Comparison of ENCODE assay signal across 1 cellular context in the genomic region with DNA sequence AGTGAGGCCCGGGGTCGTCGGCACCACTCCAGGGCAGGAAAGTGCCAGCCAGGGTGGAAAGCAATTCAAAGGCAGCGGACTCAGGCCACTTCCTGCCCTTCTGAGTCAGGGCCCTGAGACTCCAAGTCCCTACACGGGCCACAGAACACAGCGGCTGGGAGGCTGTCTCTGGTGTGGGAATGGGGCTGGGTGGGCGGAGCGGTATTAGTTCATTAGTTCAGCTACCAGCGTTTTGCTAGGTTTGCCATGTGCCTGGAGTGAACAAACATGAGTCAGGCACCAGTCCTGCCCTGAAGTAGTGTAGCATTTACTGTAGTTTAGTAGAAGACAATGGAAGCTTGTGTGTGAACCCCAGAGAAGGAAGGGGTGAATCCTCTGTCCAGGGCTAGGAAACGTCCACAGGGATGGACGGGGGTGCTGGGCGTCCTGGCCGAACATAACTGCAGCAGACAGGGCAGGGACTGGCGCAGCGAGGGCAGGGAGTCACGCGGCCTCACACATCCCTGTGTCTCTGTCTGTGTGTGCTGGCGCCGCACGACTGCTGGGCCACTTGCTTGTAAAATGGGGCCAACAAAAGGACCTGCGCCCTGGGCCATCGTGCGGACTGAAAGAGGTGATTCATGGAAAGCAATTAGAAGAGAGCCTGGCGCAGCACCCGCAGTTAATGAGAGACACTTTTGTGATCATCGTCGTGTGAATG.
TF ChIP-seq lines count a peak whose summit lies in the region.

No MANE protein-coding gene starts in this region.

TF ChIP-seq in HepG2, 621 proteins besides CTCF, POLR2A, EP300 and RAD21 (continued from another document):
- TF ChIP-seq RNF2 (conservative IDR thresholded peaks at IDR 0.05; ENCODE audit: low read depth): 0 out of 2 replicates have a peak, but pooled peaks have one; percentile 30
- no peak for TF ChIP-seq SPEN (CRISPR knock-in tag; IDR thresholded peaks at IDR 0.05; ENCODE audit: low read depth)
- TF ChIP-seq, protein P1, sequence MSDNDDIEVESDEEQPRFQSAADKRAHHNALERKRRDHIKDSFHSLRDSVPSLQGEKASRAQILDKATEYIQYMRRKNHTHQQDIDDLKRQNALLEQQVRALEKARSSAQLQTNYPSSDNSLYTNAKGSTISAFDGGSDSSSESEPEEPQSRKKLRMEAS (IDR thresholded peaks at IDR 0.05): peak; percentile 68
- 0 out of 2 replicates have a peak, but pooled peaks have one; percentile 33 for TF ChIP-seq ZFP37 (CRISPR knock-in tag; IDR thresholded peaks at IDR 0.05; ENCODE audit: borderline replicate concordance)
- 0 out of 2 replicates have a peak, but pooled peaks have one; percentile 30 for TF ChIP-seq ZNF605 (CRISPR knock-in tag; IDR thresholded peaks at IDR 0.05)
- peak; percentile 28; the same call in 1 of the 2 replicates for TF ChIP-seq ZNF614 (CRISPR knock-in tag; IDR thresholded peaks at IDR 0.05; ENCODE audit: borderline replicate concordance)
- TF ChIP-seq, protein P2, sequence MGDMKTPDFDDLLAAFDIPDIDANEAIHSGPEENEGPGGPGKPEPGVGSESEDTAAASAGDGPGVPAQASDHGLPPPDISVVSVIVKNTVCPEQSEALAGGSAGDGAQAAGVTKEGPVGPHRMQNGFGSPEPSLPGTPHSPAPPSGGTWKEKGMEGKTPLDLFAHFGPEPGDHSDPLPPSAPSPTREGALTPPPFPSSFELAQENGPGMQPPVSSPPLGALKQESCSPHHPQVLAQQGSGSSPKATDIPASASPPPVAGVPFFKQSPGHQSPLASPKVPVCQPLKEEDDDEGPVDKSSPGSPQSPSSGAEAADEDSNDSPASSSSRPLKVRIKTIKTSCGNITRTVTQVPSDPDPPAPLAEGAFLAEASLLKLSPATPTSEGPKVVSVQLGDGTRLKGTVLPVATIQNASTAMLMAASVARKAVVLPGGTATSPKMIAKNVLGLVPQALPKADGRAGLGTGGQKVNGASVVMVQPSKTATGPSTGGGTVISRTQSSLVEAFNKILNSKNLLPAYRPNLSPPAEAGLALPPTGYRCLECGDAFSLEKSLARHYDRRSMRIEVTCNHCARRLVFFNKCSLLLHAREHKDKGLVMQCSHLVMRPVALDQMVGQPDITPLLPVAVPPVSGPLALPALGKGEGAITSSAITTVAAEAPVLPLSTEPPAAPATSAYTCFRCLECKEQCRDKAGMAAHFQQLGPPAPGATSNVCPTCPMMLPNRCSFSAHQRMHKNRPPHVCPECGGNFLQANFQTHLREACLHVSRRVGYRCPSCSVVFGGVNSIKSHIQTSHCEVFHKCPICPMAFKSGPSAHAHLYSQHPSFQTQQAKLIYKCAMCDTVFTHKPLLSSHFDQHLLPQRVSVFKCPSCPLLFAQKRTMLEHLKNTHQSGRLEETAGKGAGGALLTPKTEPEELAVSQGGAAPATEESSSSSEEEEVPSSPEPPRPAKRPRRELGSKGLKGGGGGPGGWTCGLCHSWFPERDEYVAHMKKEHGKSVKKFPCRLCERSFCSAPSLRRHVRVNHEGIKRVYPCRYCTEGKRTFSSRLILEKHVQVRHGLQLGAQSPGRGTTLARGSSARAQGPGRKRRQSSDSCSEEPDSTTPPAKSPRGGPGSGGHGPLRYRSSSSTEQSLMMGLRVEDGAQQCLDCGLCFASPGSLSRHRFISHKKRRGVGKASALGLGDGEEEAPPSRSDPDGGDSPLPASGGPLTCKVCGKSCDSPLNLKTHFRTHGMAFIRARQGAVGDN (CRISPR knock-in tag; IDR thresholded peaks at IDR 0.05): peak; percentile 77
- TF ChIP-seq ISL2 (CRISPR knock-in tag; IDR thresholded peaks at IDR 0.05): no peak
- no peak for TF ChIP-seq ZSCAN30 (CRISPR knock-in tag; IDR thresholded peaks at IDR 0.05)
- TF ChIP-seq HNRNPLL (IDR thresholded peaks at IDR 0.05; ENCODE audit: low read depth, low read length, poor library complexity, severe bottlenecking): peak; percentile 42
- peak; percentile 39; the same call in 1 of the 2 replicates for TF ChIP-seq ZNF430 (CRISPR knock-in tag; IDR thresholded peaks at IDR 0.05)
- peak; percentile 9; the same call in 1 of the 2 replicates for TF ChIP-seq KDM2A (CRISPR knock-in tag; IDR thresholded peaks at IDR 0.05; ENCODE audit: borderline replicate concordance, low read depth)
- TF ChIP-seq TGIF2 (CRISPR knock-in tag; IDR thresholded peaks at IDR 0.05): 0 out of 2 replicates have a peak, but pooled peaks have one; percentile 16
- peak; percentile 53 for TF ChIP-seq FOSL2 (CRISPR knock-in tag; IDR thresholded peaks at IDR 0.05)
- 0 out of 2 replicates have a peak, but pooled peaks have one; percentile 40 for TF ChIP-seq ERF (CRISPR knock-in tag; IDR thresholded peaks at IDR 0.05)
- no peak for TF ChIP-seq ZNF34 (CRISPR knock-in tag; IDR thresholded peaks at IDR 0.05; ENCODE audit: borderline replicate concordance)
- TF ChIP-seq ZNF768 (CRISPR knock-in tag; IDR thresholded peaks at IDR 0.05): 0 out of 2 replicates have a peak, but pooled peaks have one; percentile 44
- TF ChIP-seq, protein P3, sequence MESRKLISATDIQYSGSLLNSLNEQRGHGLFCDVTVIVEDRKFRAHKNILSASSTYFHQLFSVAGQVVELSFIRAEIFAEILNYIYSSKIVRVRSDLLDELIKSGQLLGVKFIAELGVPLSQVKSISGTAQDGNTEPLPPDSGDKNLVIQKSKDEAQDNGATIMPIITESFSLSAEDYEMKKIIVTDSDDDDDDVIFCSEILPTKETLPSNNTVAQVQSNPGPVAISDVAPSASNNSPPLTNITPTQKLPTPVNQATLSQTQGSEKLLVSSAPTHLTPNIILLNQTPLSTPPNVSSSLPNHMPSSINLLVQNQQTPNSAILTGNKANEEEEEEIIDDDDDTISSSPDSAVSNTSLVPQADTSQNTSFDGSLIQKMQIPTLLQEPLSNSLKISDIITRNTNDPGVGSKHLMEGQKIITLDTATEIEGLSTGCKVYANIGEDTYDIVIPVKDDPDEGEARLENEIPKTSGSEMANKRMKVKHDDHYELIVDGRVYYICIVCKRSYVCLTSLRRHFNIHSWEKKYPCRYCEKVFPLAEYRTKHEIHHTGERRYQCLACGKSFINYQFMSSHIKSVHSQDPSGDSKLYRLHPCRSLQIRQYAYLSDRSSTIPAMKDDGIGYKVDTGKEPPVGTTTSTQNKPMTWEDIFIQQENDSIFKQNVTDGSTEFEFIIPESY (CRISPR knock-in tag; IDR thresholded peaks at IDR 0.05): peak; percentile 45; the same call in 1 of the 2 replicates
- TF ChIP-seq ZNF24 (IDR thresholded peaks at IDR 0.05): peak; percentile 62; the same call in 1 of the 2 replicates
- TF ChIP-seq ZFYVE20 (CRISPR knock-in tag; IDR thresholded peaks at IDR 0.05; ENCODE audit: borderline replicate concordance, low read depth): no peak
- no peak for TF ChIP-seq SOX13 (IDR thresholded peaks at IDR 0.05)
- peak in 1 of 2 experiments; percentile 29; a peak in 1 of 4 replicates for TF ChIP-seq SOX13 (CRISPR knock-in tag; conservative IDR thresholded peaks at IDR 0.05 in 1 of 2, IDR thresholded peaks at IDR 0.05 in 1 of 2)
- TF ChIP-seq ZNF460 (CRISPR knock-in tag; IDR thresholded peaks at IDR 0.05; ENCODE audit: borderline replicate concordance): no peak
- TF ChIP-seq ISX (CRISPR knock-in tag; conservative IDR thresholded peaks at IDR 0.05): no peak
- peak; percentile 50; the same call in 1 of the 3 replicates for TF ChIP-seq MXI1 (IDR thresholded peaks at IDR 0.05; ENCODE audit: borderline replicate concordance, low read depth, low read length)
- 0 out of 2 replicates have a peak, but pooled peaks have one; percentile 35 for TF ChIP-seq ZNF30 (CRISPR knock-in tag; IDR thresholded peaks at IDR 0.05)
- peak; percentile 58 for TF ChIP-seq PHF21A (CRISPR knock-in tag; IDR thresholded peaks at IDR 0.05)
- peak; percentile 14; the same call in 1 of the 2 replicates for TF ChIP-seq RXRA (CRISPR knock-in tag; IDR thresholded peaks at IDR 0.05)
- TF ChIP-seq, protein P4, sequence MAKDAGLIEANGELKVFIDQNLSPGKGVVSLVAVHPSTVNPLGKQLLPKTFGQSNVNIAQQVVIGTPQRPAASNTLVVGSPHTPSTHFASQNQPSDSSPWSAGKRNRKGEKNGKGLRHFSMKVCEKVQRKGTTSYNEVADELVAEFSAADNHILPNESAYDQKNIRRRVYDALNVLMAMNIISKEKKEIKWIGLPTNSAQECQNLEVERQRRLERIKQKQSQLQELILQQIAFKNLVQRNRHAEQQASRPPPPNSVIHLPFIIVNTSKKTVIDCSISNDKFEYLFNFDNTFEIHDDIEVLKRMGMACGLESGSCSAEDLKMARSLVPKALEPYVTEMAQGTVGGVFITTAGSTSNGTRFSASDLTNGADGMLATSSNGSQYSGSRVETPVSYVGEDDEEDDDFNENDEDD (CRISPR knock-in tag; IDR thresholded peaks at IDR 0.05; ENCODE audit: borderline replicate concordance): peak; percentile 41; the same call in 1 of the 2 replicates
- TF ChIP-seq, protein P5, sequence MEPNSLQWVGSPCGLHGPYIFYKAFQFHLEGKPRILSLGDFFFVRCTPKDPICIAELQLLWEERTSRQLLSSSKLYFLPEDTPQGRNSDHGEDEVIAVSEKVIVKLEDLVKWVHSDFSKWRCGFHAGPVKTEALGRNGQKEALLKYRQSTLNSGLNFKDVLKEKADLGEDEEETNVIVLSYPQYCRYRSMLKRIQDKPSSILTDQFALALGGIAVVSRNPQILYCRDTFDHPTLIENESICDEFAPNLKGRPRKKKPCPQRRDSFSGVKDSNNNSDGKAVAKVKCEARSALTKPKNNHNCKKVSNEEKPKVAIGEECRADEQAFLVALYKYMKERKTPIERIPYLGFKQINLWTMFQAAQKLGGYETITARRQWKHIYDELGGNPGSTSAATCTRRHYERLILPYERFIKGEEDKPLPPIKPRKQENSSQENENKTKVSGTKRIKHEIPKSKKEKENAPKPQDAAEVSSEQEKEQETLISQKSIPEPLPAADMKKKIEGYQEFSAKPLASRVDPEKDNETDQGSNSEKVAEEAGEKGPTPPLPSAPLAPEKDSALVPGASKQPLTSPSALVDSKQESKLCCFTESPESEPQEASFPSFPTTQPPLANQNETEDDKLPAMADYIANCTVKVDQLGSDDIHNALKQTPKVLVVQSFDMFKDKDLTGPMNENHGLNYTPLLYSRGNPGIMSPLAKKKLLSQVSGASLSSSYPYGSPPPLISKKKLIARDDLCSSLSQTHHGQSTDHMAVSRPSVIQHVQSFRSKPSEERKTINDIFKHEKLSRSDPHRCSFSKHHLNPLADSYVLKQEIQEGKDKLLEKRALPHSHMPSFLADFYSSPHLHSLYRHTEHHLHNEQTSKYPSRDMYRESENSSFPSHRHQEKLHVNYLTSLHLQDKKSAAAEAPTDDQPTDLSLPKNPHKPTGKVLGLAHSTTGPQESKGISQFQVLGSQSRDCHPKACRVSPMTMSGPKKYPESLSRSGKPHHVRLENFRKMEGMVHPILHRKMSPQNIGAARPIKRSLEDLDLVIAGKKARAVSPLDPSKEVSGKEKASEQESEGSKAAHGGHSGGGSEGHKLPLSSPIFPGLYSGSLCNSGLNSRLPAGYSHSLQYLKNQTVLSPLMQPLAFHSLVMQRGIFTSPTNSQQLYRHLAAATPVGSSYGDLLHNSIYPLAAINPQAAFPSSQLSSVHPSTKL (CRISPR knock-in tag; IDR thresholded peaks at IDR 0.05): 0 out of 2 replicates have a peak, but pooled peaks have one; percentile 17
- TF ChIP-seq, protein P6, sequence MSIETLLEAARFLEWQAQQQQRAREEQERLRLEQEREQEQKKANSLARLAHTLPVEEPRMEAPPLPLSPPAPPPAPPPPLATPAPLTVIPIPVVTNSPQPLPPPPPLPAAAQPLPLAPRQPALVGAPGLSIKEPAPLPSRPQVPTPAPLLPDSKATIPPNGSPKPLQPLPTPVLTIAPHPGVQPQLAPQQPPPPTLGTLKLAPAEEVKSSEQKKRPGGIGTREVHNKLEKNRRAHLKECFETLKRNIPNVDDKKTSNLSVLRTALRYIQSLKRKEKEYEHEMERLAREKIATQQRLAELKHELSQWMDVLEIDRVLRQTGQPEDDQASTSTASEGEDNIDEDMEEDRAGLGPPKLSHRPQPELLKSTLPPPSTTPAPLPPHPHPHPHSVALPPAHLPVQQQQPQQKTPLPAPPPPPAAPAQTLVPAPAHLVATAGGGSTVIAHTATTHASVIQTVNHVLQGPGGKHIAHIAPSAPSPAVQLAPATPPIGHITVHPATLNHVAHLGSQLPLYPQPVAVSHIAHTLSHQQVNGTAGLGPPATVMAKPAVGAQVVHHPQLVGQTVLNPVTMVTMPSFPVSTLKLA (IDR thresholded peaks at IDR 0.05): peak; percentile 60; the same call in 1 of the 2 replicates
- TF ChIP-seq MYC (CRISPR knock-in tag; IDR thresholded peaks at IDR 0.05; ENCODE audit: borderline replicate concordance): 0 out of 2 replicates have a peak, but pooled peaks have one; percentile 42
- TF ChIP-seq, protein P7, sequence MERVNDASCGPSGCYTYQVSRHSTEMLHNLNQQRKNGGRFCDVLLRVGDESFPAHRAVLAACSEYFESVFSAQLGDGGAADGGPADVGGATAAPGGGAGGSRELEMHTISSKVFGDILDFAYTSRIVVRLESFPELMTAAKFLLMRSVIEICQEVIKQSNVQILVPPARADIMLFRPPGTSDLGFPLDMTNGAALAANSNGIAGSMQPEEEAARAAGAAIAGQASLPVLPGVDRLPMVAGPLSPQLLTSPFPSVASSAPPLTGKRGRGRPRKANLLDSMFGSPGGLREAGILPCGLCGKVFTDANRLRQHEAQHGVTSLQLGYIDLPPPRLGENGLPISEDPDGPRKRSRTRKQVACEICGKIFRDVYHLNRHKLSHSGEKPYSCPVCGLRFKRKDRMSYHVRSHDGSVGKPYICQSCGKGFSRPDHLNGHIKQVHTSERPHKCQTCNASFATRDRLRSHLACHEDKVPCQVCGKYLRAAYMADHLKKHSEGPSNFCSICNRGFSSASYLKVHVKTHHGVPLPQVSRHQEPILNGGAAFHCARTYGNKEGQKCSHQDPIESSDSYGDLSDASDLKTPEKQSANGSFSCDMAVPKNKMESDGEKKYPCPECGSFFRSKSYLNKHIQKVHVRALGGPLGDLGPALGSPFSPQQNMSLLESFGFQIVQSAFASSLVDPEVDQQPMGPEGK (CRISPR knock-in tag; IDR thresholded peaks at IDR 0.05): no peak; the same call in 1 of the 2 replicates
- TF ChIP-seq SALL1 (CRISPR knock-in tag; IDR thresholded peaks at IDR 0.05): peak; percentile 36; the same call in 1 of the 2 replicates
- TF ChIP-seq, protein P8, sequence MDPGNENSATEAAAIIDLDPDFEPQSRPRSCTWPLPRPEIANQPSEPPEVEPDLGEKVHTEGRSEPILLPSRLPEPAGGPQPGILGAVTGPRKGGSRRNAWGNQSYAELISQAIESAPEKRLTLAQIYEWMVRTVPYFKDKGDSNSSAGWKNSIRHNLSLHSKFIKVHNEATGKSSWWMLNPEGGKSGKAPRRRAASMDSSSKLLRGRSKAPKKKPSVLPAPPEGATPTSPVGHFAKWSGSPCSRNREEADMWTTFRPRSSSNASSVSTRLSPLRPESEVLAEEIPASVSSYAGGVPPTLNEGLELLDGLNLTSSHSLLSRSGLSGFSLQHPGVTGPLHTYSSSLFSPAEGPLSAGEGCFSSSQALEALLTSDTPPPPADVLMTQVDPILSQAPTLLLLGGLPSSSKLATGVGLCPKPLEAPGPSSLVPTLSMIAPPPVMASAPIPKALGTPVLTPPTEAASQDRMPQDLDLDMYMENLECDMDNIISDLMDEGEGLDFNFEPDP (CRISPR knock-in tag; conservative IDR thresholded peaks at IDR 0.05): 0 out of 2 replicates have a peak, but pooled peaks have one; percentile 23
- TF ChIP-seq ZFX (CRISPR knock-in tag; IDR thresholded peaks at IDR 0.05; ENCODE audit: low read depth): peak; percentile 48; the same call in 1 of the 2 replicates
